In the genomic region with DNA sequence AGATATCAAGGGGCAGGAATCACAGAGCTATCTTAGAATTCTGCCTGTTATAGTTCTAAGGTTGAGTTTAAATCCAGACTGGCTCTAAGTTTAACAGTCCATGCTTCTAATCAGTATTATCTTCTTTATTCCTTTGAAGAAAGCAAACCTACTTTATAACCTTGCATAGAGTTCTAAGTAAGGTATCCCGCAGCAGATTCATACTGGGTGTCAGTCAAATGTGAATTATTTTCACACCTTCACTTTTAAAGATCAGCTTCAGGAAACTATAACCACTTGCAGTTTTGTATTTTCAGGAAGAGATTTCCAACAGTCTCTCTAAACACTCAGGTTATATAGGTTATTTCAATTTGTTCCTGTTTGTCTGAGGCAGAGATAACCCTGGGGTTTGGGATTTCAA, we compare ENCODE assay signal across 10 cellular contexts. TPM values are rescaled to one million over a fixed set of nuclear protein-coding genes. Genes with fewer than 3 reads are reported as not detected.
DNase-seq lines count a peak whose midpoint lies in the region; ATAC-seq and TF ChIP-seq lines count a peak whose summit lies in the region.
"Had no signal": no experiment of that assay in that cellular context is flagged by ENCODE, and none has a peak within 500 bp of the region (broad histone marks: within the 10 kb centered on the region; RNA-seq: fewer than 3 reads in every experiment).

No MANE protein-coding gene starts in this region.

- H3K9me3 ChIP-seq in CD4-positive, CD25-positive, alpha-beta regulatory T cell (ENCODE audit: control insufficient read depth in 2 of 2, low read length in 2 of 2) = no peaks in the 10 kb centered on the region

- H3K27ac Mint-ChIP-seq in CD4-positive, CD25-positive, alpha-beta regulatory T cell = peak overlapping the region in 2 of 3 donors; percentile 75 to 84
- peak overlapping the region; percentile 83 for H3K27ac Mint-ChIP-seq in activated T-helper 17 cell treated with anti-CD3 and anti-CD28 coated beads, Interleukin-2, amount 50 U/mL, for 72 hours

- no peak for TF ChIP-seq CTCF in omental fat pad (IDR thresholded peaks at IDR 0.05)

- no peak for DNase-seq in CD4-positive, CD25-positive, alpha-beta regulatory T cell
- DNase-seq in omental fat pad (ENCODE audit: low spot score) (no peak), NCI-H146 (lab: John Stamatoyannopoulos, UW) (no peak), DMS153 treated with DMSO at 0.1 percent for 48 hours (lab: John Stamatoyannopoulos, UW; ENCODE audit: unreplicated experiment) (no peak), DMS 273 (lab: John Stamatoyannopoulos, UW; ENCODE audit: unreplicated experiment) (no peak)
- DNase-seq: CD4-positive, alpha-beta memory T cell; NCI-H82 had no signal

- peaks cover 39 to 57% (median 52%) of the 10 kb centered on the region in 4 donors for H3K4me1 Mint-ChIP-seq in CD4-positive, CD25-positive, alpha-beta regulatory T cell
- peaks cover 28% of the 10 kb centered on the region for H3K4me1 Mint-ChIP-seq in activated T-helper 17 cell treated with anti-CD3 and anti-CD28 coated beads, Interleukin-2, amount 50 U/mL, for 72 hours

- no peaks in the 10 kb centered on the region for H3K27me3 Mint-ChIP-seq in CD4-positive, CD25-positive, alpha-beta regulatory T cell
- no peaks in the 10 kb centered on the region for H3K27me3 Mint-ChIP-seq in activated T-helper 17 cell treated with anti-CD3 and anti-CD28 coated beads, Interleukin-2, amount 50 U/mL, for 72 hours
- H3K27me3 Mint-ChIP-seq: CD4-positive, alpha-beta memory T cell had no signal

- peak overlapping the region; percentile 62 for H3K27ac ChIP-seq in CD4-positive, CD25-positive, alpha-beta regulatory T cell (ENCODE audit: insufficient read depth, low read length, poor library complexity, severe bottlenecking)

- H3K36me3 Mint-ChIP-seq in CD4-positive, CD25-positive, alpha-beta regulatory T cell = peaks cover 31% of the 10 kb centered on the region
- peaks cover 67% of the 10 kb centered on the region for H3K36me3 Mint-ChIP-seq in activated T-helper 17 cell treated with anti-CD3 and anti-CD28 coated beads, Interleukin-2, amount 50 U/mL, for 72 hours (ENCODE audit: low read depth)

- no peaks in the 10 kb centered on the region for H3K27me3 ChIP-seq in CD4-positive, CD25-positive, alpha-beta regulatory T cell (ENCODE audit: control insufficient read depth, insufficient read depth, low read length)

- no peaks in the 10 kb centered on the region for H3K9me3 Mint-ChIP-seq in CD4-positive, CD25-positive, alpha-beta regulatory T cell
- H3K9me3 Mint-ChIP-seq in activated T-helper 17 cell treated with anti-CD3 and anti-CD28 coated beads, Interleukin-2, amount 50 U/mL, for 72 hours = no peaks in the 10 kb centered on the region

- no peak for ATAC-seq in CD4-positive, CD25-positive, alpha-beta regulatory T cell (ENCODE audit: low read depth in 2 of 2)
- peak; percentile 25 for ATAC-seq in GM19438 (IDR thresholded peaks at IDR 0.05; ENCODE audit: low read depth, unreplicated experiment)
- ATAC-seq in HG03103 (IDR thresholded peaks at IDR 0.05; ENCODE audit: low read depth, unreplicated experiment) = peak; percentile 10
- ATAC-seq in activated T-helper 17 cell treated with anti-CD3 and anti-CD28 coated beads, Interleukin-2, amount 50 U/mL, for 72 hours (replicated peaks) = peak; percentile 22
- ATAC-seq in omental fat pad (ENCODE audit: low FRiP score) = no peak

- H3K36me3 ChIP-seq in CD4-positive, CD25-positive, alpha-beta regulatory T cell (ENCODE audit: control insufficient read depth, insufficient read depth, low read length) = peaks cover 44% of the 10 kb centered on the region

- H3K4me3 Mint-ChIP-seq in CD4-positive, CD25-positive, alpha-beta regulatory T cell = peak overlapping the region in 1 of 4 donors; percentile 16
- H3K4me3 Mint-ChIP-seq in activated T-helper 17 cell treated with anti-CD3 and anti-CD28 coated beads, Interleukin-2, amount 50 U/mL, for 72 hours = peak overlapping the region; percentile 71
- H3K4me3 Mint-ChIP-seq: CD4-positive, alpha-beta memory T cell had no signal

- H3K4me3 ChIP-seq in CD4-positive, CD25-positive, alpha-beta regulatory T cell (ENCODE audit: low read depth, low read length) = peak overlapping the region; percentile 11

- H3K4me1 ChIP-seq in CD4-positive, CD25-positive, alpha-beta regulatory T cell (ENCODE audit: control insufficient read depth, insufficient read depth, low read length, poor library complexity, severe bottlenecking) = peaks cover 51% of the 10 kb centered on the region

RNA-seq across cellular contexts. Expression of gene STAMBPL1, which starts 21.2 kb away (rescaled TPM):
- total RNA-seq in CD4-positive, CD25-positive, alpha-beta regulatory T cell = 40.5 TPM
- 10 to 100 TPM; 12.2 to 15.3 (median 13.9) TPM for polyA plus RNA-seq in CD4-positive, CD25-positive, alpha-beta regulatory T cell
- 10 to 100 TPM; 27.6 to 72.5 TPM for total RNA-seq in activated T-helper 17 cell treated with anti-CD3 and anti-CD28 coated beads, Interleukin-2, amount 50 U/mL, for 72 hours
- total RNA-seq in omental fat pad = 10 to 100 TPM; 14.4 to 25.1 (median 16.2) TPM

RNA-seq across cellular contexts. Expression of gene ANKRD22, which starts 49.6 kb away (rescaled TPM):
- total RNA-seq in CD4-positive, CD25-positive, alpha-beta regulatory T cell = not detected
- polyA plus RNA-seq in CD4-positive, CD25-positive, alpha-beta regulatory T cell = under 1 TPM; 0.10 to 0.20 (median 0.18) TPM
- 1 to 10 TPM in 1 of 2 donors, under 1 TPM in 1; 0.21 to 5.9 TPM for total RNA-seq in activated T-helper 17 cell treated with anti-CD3 and anti-CD28 coated beads, Interleukin-2, amount 50 U/mL, for 72 hours
- under 1 TPM in 1 of 4 donors, not detected in 3; 0.63 TPM for total RNA-seq in omental fat pad
- polyA plus RNA-seq: CD4-positive, alpha-beta memory T cell had no signal

RNA-seq across cellular contexts. Expression of gene ACTA2, which starts 51.4 kb away (rescaled TPM):
- 26.2 TPM for total RNA-seq in CD4-positive, CD25-positive, alpha-beta regulatory T cell
- 10 to 100 TPM; 37.0 to 65.9 (median 55.9) TPM for polyA plus RNA-seq in CD4-positive, CD25-positive, alpha-beta regulatory T cell
- 10 to 100 TPM; 14.6 to 29.6 TPM for total RNA-seq in activated T-helper 17 cell treated with anti-CD3 and anti-CD28 coated beads, Interleukin-2, amount 50 U/mL, for 72 hours
- total RNA-seq in omental fat pad = 100 to 1,000 TPM; 144 to 840 (median 162) TPM

Comparison
In these comparisons a context has a peak if more than half of its experiments do, and no peak if none do; other contexts are left out.
1. ATAC-seq: peak in GM19438 (single experiment), HG03103 (single experiment) and activated T-helper 17 cell treated with anti-CD3 and anti-CD28 coated beads, Interleukin-2, amount 50 U/mL, for 72 hours (single experiment); none in CD4-positive, CD25-positive, alpha-beta regulatory T cell (0 of 2) and omental fat pad (single experiment).